ENCODE assay signal across 1 cellular context in genomic region chr22:39150848-39151215, GRCh38.
TF ChIP-seq lines count a peak whose summit lies in the region.

No MANE protein-coding gene starts in this region.

TF ChIP-seq in H1, 55 proteins besides CTCF, POLR2A, EP300 and RAD21:
- TF ChIP-seq BCL11A (IDR thresholded peaks at IDR 0.05; ENCODE audit: low read depth in 2 of 2, low read length in 2 of 2) (no peak), CHD7 (IDR thresholded peaks at IDR 0.05; ENCODE audit: insufficient replicate concordance, low read length) (no peak), KDM4A (IDR thresholded peaks at IDR 0.05; ENCODE audit: low read depth, low read length, severe bottlenecking) (no peak), RFX5 (IDR thresholded peaks at IDR 0.05; ENCODE audit: borderline replicate concordance, low read depth, low read length) (no peak), SP4 (IDR thresholded peaks at IDR 0.05; ENCODE audit: low read length) (no peak), BRCA1 (IDR thresholded peaks at IDR 0.05; ENCODE audit: low read depth, low read length) (no peak), FOSL1 (IDR thresholded peaks at IDR 0.05; ENCODE audit: insufficient read depth, low read depth, low read length) (no peak), SIRT6 (IDR thresholded peaks at IDR 0.05; ENCODE audit: low read length) (no peak), RNF2 (IDR thresholded peaks at IDR 0.05; ENCODE audit: borderline replicate concordance, low read depth, low read length, missing control alignments, poor library complexity, severe bottlenecking) (no peak), POLR2AphosphoS5 (IDR thresholded peaks at IDR 0.05; ENCODE audit: low read depth, low read length) (no peak), GTF2F1 (IDR thresholded peaks at IDR 0.05; ENCODE audit: borderline replicate concordance, low read depth, low read length) (no peak), KDM5A (IDR thresholded peaks at IDR 0.05; ENCODE audit: low read length) (no peak), CTBP2 (IDR thresholded peaks at IDR 0.05; ENCODE audit: borderline replicate concordance, insufficient read depth, insufficient read length, low read length) (no peak), SIN3A (conservative IDR thresholded peaks at IDR 0.05 in 1 of 2, IDR thresholded peaks at IDR 0.05 in 1 of 2; ENCODE audit: low read depth in 1 of 2, low read length in 2 of 2) (no peak), TBP (IDR thresholded peaks at IDR 0.05; ENCODE audit: low read depth, low read length) (no peak), CREB1 (IDR thresholded peaks at IDR 0.05) (no peak), SUZ12 (IDR thresholded peaks at IDR 0.05; ENCODE audit: low read length) (no peak), YY1 (IDR thresholded peaks at IDR 0.05; ENCODE audit: low read depth, low read length) (no peak)
